8 cellular contexts compared by ENCODE assay signal in genomic region chrX:152941328-152942111, GRCh38. TPM values are rescaled to one million over a fixed set of nuclear protein-coding genes. Genes with fewer than 3 reads are reported as not detected.
DNase-seq lines count a peak whose midpoint lies in the region; ATAC-seq, FAIRE-seq and TF ChIP-seq lines count a peak whose summit lies in the region.

No MANE protein-coding gene starts in this region.

- BruUV-seq in mammary epithelial cell (replicated peaks; lab: Mats Ljungman, UMichigan), result no TSS peak

- DNase-seq in AG08396 (ENCODE audit: low spot score) (peak; percentile 96), NCI-H2171 treated with DMSO at 0.1 percent for 48 hours (lab: John Stamatoyannopoulos, UW) (peak; percentile 86), WERI-Rb-1 (peak; percentile 95), mammary epithelial cell (peak; percentile 85), small intestine (peak; percentile 89)

- peak; percentile 87 for TF ChIP-seq CTCF in WERI-Rb-1 (IDR thresholded peaks at IDR 0.05; ENCODE audit: low read depth, low read length)
- peak; percentile 46 to 66 for TF ChIP-seq CTCF in mammary epithelial cell (conservative IDR thresholded peaks at IDR 0.05 in 1 of 2, IDR thresholded peaks at IDR 0.05 in 1 of 2; ENCODE audit: extremely low read depth in 1 of 2, insufficient read depth in 1 of 2, low read depth in 1 of 2, low read length in 2 of 2)

- no peaks in the 10 kb centered on the region for H3K36me3 ChIP-seq in WERI-Rb-1
- H3K36me3 ChIP-seq in mammary epithelial cell (ENCODE audit: insufficient read depth, low read length), result no peaks in the 10 kb centered on the region
- no peaks in the 10 kb centered on the region for H3K36me3 ChIP-seq in iPS-20b (ENCODE audit: insufficient read depth, low read depth, low read length)
- H3K36me3 ChIP-seq in small intestine (ENCODE audit: control insufficient read depth in 2 of 2, insufficient read depth in 2 of 2, low read length in 2 of 2), result no peaks in the 10 kb centered on the region

- in situ Hi-C loops in mammary epithelial cell (cut with MboI; ENCODE audit: low sequenced_read_pairs in 2 of 2), result no loop called here

- H3K9ac ChIP-seq in mammary epithelial cell (ENCODE audit: insufficient read depth, low read length), result peak overlapping the region; percentile 34
- peak overlapping the region; percentile 86; the same call in 1 of the 2 replicates for H3K9ac ChIP-seq in iPS-20b (ENCODE audit: low read depth, low read length)

- CTCF ChIA-PET in mammary epithelial cell (lab: Charles Lee; ENCODE audit: low non-redundant PET), result interaction anchor here (0.5 to 0.7 kb wide), 3 partner anchors 13 to 550 kb away, joined by 3 to 5 read pairs (median 3); no protein-coding TSS in a partner anchor

- peak overlapping the region; percentile 75 for H3K4me3 ChIP-seq in WERI-Rb-1 (ENCODE audit: low read depth, low read length)
- H3K4me3 ChIP-seq in mammary epithelial cell (replicated peaks in 1 of 3; ENCODE audit: insufficient read depth in 1 of 3, low read depth in 2 of 3, low read length in 3 of 3), result peak overlapping the region; percentile 56 to 68 (median 61)
- H3K4me3 ChIP-seq in iPS-20b (ENCODE audit: low read length), result peak overlapping the region; percentile 86
- H3K4me3 ChIP-seq in small intestine (ENCODE audit: low read depth in 1 of 2, low read length in 2 of 2), result peak overlapping the region in 1 of 2 donors; percentile 45

- H3K27me3 ChIP-seq in WERI-Rb-1 (ENCODE audit: insufficient read depth, low read depth, severe bottlenecking) (peaks cover 20% of the 10 kb centered on the region), mammary epithelial cell (ENCODE audit: insufficient read depth, low read length) (no peaks in the 10 kb centered on the region), iPS-20b (ENCODE audit: insufficient read depth, low read length) (no peaks in the 10 kb centered on the region), small intestine (ENCODE audit: control insufficient read depth in 2 of 2, insufficient read depth in 2 of 2, low read length in 2 of 2) (no peaks in the 10 kb centered on the region)

- WGBS in mammary epithelial cell (ENCODE audit: low coverage, missing lambda C conversion rate), result 34% methylated on average over 18 of the region's 71 CpGs
- WGBS in small intestine, 3 donors, result 0 to 33% (median 14%) methylated on average over 27 to 71 of the region's 71 CpGs

- H3K9me3 ChIP-seq in WERI-Rb-1 (ENCODE audit: severe bottlenecking) (no peaks in the 10 kb centered on the region), mammary epithelial cell (replicated peaks; ENCODE audit: insufficient read depth, low read length) (no peaks in the 10 kb centered on the region), iPS-20b (ENCODE audit: insufficient read depth, low read depth, low read length) (no peaks in the 10 kb centered on the region), small intestine (ENCODE audit: control insufficient read depth, low read depth) (no peaks in the 10 kb centered on the region)

- H3K4me1 ChIP-seq in mammary epithelial cell (ENCODE audit: insufficient read depth, low read length) (no peaks in the 10 kb centered on the region), iPS-20b (ENCODE audit: insufficient read depth, low read length) (no peaks in the 10 kb centered on the region), small intestine (ENCODE audit: control insufficient read depth in 2 of 2, insufficient read depth in 1 of 2, low read depth in 1 of 2, low read length in 1 of 2) (no peaks in the 10 kb centered on the region)

- H3K27ac ChIP-seq in WERI-Rb-1 (peak overlapping the region; percentile 69), mammary epithelial cell (ENCODE audit: insufficient read depth, low read depth, low read length) (peak overlapping the region; percentile 47), iPS-20b (ENCODE audit: low read length) (no peak overlapping the region), small intestine (ENCODE audit: low read depth in 1 of 2, low read length in 1 of 2) (peak overlapping the region; percentile 56 to 76)

- dilution Hi-C loops in mammary epithelial cell (cut with HindIII; ENCODE audit: low sequenced_read_pairs), result no loop called here

- H2AFZ ChIP-seq in mammary epithelial cell (ENCODE audit: low read depth, low read length), result peak overlapping the region; percentile 82

- H4K20me1 ChIP-seq in mammary epithelial cell (ENCODE audit: insufficient read depth, low read length), result no peaks in the 10 kb centered on the region

- ATAC-seq in GM18873 (IDR thresholded peaks at IDR 0.05; ENCODE audit: low FRiP score, unreplicated experiment), result peak; percentile 75
- peak; percentile 90 for ATAC-seq in HG03135 (IDR thresholded peaks at IDR 0.05; ENCODE audit: unreplicated experiment)

- H3K79me2 ChIP-seq in mammary epithelial cell (ENCODE audit: insufficient read depth, low read length), result no peaks in the 10 kb centered on the region

- intact Hi-C loops in mammary epithelial cell (cut with micrococcal nuclease), result no loop called here

- FAIRE-seq in small intestine (lab: Jason Lieb, UNC), result no peak

- peak overlapping the region; percentile 86 for H3K4me2 ChIP-seq in mammary epithelial cell (ENCODE audit: insufficient read depth, low read depth, low read length)

RNA-seq across cellular contexts. Expression of gene ZNF185, which starts 43.7 kb away (rescaled TPM):
- total RNA-seq in mammary epithelial cell, result 10 to 100 TPM; 35.2 to 46.6 TPM
- polyA plus RNA-seq in mammary epithelial cell (30.2 TPM), small intestine (1 to 10 TPM in 2 of 3 donors, under 1 TPM in 1; 0.45 to 1.4 (median 1.1) TPM)
- polyA minus RNA-seq in mammary epithelial cell, result 31.5 TPM

RNA-seq across cellular contexts. Expression of gene PNMA5, which starts 52.4 kb away (rescaled TPM):
- not detected for total RNA-seq in mammary epithelial cell
- not detected for polyA plus RNA-seq in mammary epithelial cell
- not detected for polyA minus RNA-seq in mammary epithelial cell
- polyA plus RNA-seq in small intestine, result under 1 TPM in 1 of 3 donors, not detected in 2; 0.07 TPM

Comparison
In these comparisons a context has a peak if more than half of its experiments do, and no peak if none do; other contexts are left out.
1. RNA of gene ZNF185, which starts 43.7 kb away (polyA plus RNA-seq): 30.2 TPM in mammary epithelial cell (single experiment); 0.45 to 1.4 TPM in small intestine; every median in the first group is over 10 times any median in the second.
2. Peak in every context shown above with its lines, with median percentiles within 50 percentile points of each other: DNase-seq.